Comparison of ENCODE assay signal across 23 cellular contexts in the genomic region with DNA sequence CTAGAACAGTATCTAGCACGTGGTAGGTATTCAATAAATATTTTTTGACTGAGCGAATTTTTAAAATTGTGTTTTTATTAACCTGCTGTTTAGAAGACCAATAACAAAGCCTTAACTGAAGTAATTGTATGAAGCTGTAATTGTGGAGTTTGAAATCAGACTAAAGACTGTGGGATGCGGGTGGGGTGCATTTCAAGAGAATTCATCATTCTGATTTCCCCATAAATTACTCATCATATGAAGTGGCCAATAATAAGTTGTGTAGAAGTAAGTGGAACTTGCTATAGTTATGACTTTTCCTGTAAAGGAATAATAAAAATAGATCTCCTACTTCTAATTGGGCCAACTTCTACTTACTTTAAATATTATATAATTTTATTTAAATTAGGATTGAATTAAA.
DNase-seq lines count a peak whose midpoint lies in the region; ATAC-seq, FAIRE-seq and TF ChIP-seq lines count a peak whose summit lies in the region.
"Had no signal": no experiment of that assay in that cellular context is flagged by ENCODE, and none has a peak within 500 bp of the region (broad histone marks: within the 10 kb centered on the region; RNA-seq: fewer than 3 reads in every experiment).

No MANE protein-coding gene starts in this region.

- no peaks in the 10 kb centered on the region for H4K20me1 ChIP-seq in IMR-90 (ENCODE audit: insufficient read depth, low read length)
- H4K20me1 ChIP-seq in astrocyte (ENCODE audit: insufficient read depth, low read length), result no peaks in the 10 kb centered on the region

- H2AK9ac ChIP-seq in IMR-90 (replicated peaks; ENCODE audit: low read depth, low read length, poor library complexity), result no peak overlapping the region

- no peak overlapping the region for H3K4me3 Mint-ChIP-seq in astrocyte (ENCODE audit: unreplicated experiment)
- H3K4me3 Mint-ChIP-seq: activated CD4-positive, alpha-beta T cell treated with anti-CD3 and anti-CD28 coated beads, Interleukin-2, amount 10 ng/mL, durations not matched to agents 7 days and 5 days; activated naive CD8-positive, alpha-beta T cell; dendritic cell treated with granulocyte-macrophage colony-stimulating factor and Interleukin-4, amounts not matched to agents 40 ng/mL and 50 ng/mL, for 4 days; T-helper 17 cell had no signal

- no peak for FAIRE-seq in astrocyte (lab: Jason Lieb, UNC)
- FAIRE-seq: GM12892, HTR-8/SVneo, small intestine had no signal

- no peaks in the 10 kb centered on the region for H3K79me1 ChIP-seq in IMR-90 (ENCODE audit: low read depth in 1 of 2, low read length in 2 of 2)

- DNase-seq in IMR-90, result peak; percentile 20
- DNase-seq in astrocyte (ENCODE audit: low read depth), result peak; percentile 35
- peak; percentile 80 for DNase-seq in fibroblast of peridontal ligament (ENCODE audit: extremely low read depth)
- peak; percentile 50 for DNase-seq in stromal cell of bone marrow (ENCODE audit: low read depth)
- no peak for DNase-seq in head of caudate nucleus
- DNase-seq: activated CD4-positive, alpha-beta T cell treated with anti-CD3 and anti-CD28 coated beads, Interleukin-2, amount 10 ng/mL, durations not matched to agents 7 days and 5 days; AML-193; DMS79; NCI-H1930; Peyer's patch; psoas muscle; small intestine; stimulated activated CD4-positive, alpha-beta T cell treated with anti-CD3 and anti-CD28 coated beads, Interleukin-2, amount 100 ng/mL, for 48 hours; stimulated activated naive CD4-positive, alpha-beta T cell; T-helper 17 cell had no signal

- no peak overlapping the region for H2BK20ac ChIP-seq in IMR-90 (ENCODE audit: low read depth, low read length)

- no peaks in the 10 kb centered on the region for H3K36me3 Mint-ChIP-seq in astrocyte (ENCODE audit: low read depth, unreplicated experiment)
- H3K36me3 Mint-ChIP-seq: activated naive CD8-positive, alpha-beta T cell had no signal

- H3K4me1 ChIP-seq in IMR-90 (ENCODE audit: control insufficient read depth, insufficient read depth, low read length) (no peaks in the 10 kb centered on the region), astrocyte (ENCODE audit: insufficient read depth, low read length) (no peaks in the 10 kb centered on the region)
- H3K4me1 ChIP-seq: Peyer's patch, psoas muscle had no signal

- H3K27ac ChIP-seq in IMR-90 (ENCODE audit: insufficient read depth, low read length), result no peak overlapping the region
- H3K27ac ChIP-seq in astrocyte (ENCODE audit: low read depth, low read length), result no peak overlapping the region
- H3K27ac ChIP-seq: KMS-11, Peyer's patch, psoas muscle had no signal

- no peak overlapping the region for H4K8ac ChIP-seq in IMR-90 (ENCODE audit: low read depth in 2 of 2, low read length in 2 of 2)

- no peaks in the 10 kb centered on the region; the same call in 1 of the 2 replicates for H3K9me1 ChIP-seq in IMR-90 (ENCODE audit: insufficient read depth, low read length)

- no peak overlapping the region for H3K27ac Mint-ChIP-seq in astrocyte (ENCODE audit: unreplicated experiment)
- H3K27ac Mint-ChIP-seq: activated CD4-positive, alpha-beta T cell treated with anti-CD3 and anti-CD28 coated beads, Interleukin-2, amount 10 ng/mL, durations not matched to agents 7 days and 5 days; activated naive CD8-positive, alpha-beta T cell; dendritic cell treated with granulocyte-macrophage colony-stimulating factor and Interleukin-4, amounts not matched to agents 40 ng/mL and 50 ng/mL, for 4 days; T-helper 17 cell had no signal

- H2BK15ac ChIP-seq in IMR-90 (ENCODE audit: low read depth, low read length), result no peak overlapping the region

- intact Hi-C loops in IMR-90 (cut with micrococcal nuclease), result no loop called here
- intact Hi-C loops in head of caudate nucleus (cut with DNase I), result no loop called here

- H4K91ac ChIP-seq in IMR-90 (ENCODE audit: insufficient read depth, low read depth, low read length), result no peak overlapping the region

- in situ Hi-C loops in IMR-90 (cut with MboI; ENCODE audit: low sequenced_read_pairs), result no loop called here

- TF ChIP-seq POLR2A in IMR-90 (IDR thresholded peaks at IDR 0.05; ENCODE audit: low read depth, low read length), result no peak

- CTCF ChIA-PET in IMR-90 (lab: Yijun Ruan, JAX), result no interaction called here

- H3K4me2 ChIP-seq in IMR-90 (ENCODE audit: low read depth, low read length), result no peak overlapping the region
- H3K4me2 ChIP-seq in astrocyte (ENCODE audit: low read length), result no peak overlapping the region
- H3K4me2 ChIP-seq: KMS-11 had no signal

- no peaks in the 10 kb centered on the region for H3K79me2 ChIP-seq in astrocyte (ENCODE audit: insufficient read depth, low read length)

- H3K27me3 Mint-ChIP-seq in astrocyte (ENCODE audit: low read depth, unreplicated experiment), result no peaks in the 10 kb centered on the region
- H3K27me3 Mint-ChIP-seq: activated CD4-positive, alpha-beta T cell treated with anti-CD3 and anti-CD28 coated beads, Interleukin-2, amount 10 ng/mL, durations not matched to agents 7 days and 5 days; activated naive CD8-positive, alpha-beta T cell; dendritic cell treated with granulocyte-macrophage colony-stimulating factor and Interleukin-4, amounts not matched to agents 40 ng/mL and 50 ng/mL, for 4 days; T-helper 17 cell had no signal

- dilution Hi-C loops in IMR-90 (cut with HindIII; ENCODE audit: low sequenced_read_pairs, unreplicated experiment), result no loop called here

- H3K4me3 ChIP-seq in IMR-90 (ENCODE audit: insufficient read depth, low read depth, low read length) (no peak overlapping the region), astrocyte (ENCODE audit: insufficient read depth, low read depth, low read length) (no peak overlapping the region)
- H3K4me3 ChIP-seq: lung, Peyer's patch, psoas muscle had no signal

- H3K9ac ChIP-seq in IMR-90 (ENCODE audit: low read depth, low read length) (no peak overlapping the region), astrocyte (ENCODE audit: low read length) (no peak overlapping the region)
- H3K9ac ChIP-seq: KMS-11 had no signal

- H3K9me3 ChIP-seq in IMR-90 (ENCODE audit: control insufficient read depth, insufficient read depth, low read length) (no peaks in the 10 kb centered on the region), astrocyte (ENCODE audit: insufficient read depth, low read depth, low read length) (no peaks in the 10 kb centered on the region)
- H3K9me3 ChIP-seq: Peyer's patch, psoas muscle had no signal

- no peak overlapping the region for H2AFZ ChIP-seq in IMR-90 (replicated peaks; ENCODE audit: low read length, poor library complexity)
- H2AFZ ChIP-seq in astrocyte (ENCODE audit: low read depth, low read length), result no peak overlapping the region

- no peak overlapping the region for H3K23ac ChIP-seq in IMR-90 (ENCODE audit: low read depth, low read length)

- H3K4ac ChIP-seq in IMR-90 (ENCODE audit: low read depth, low read length), result no peak overlapping the region

- H3K27me3 ChIP-seq in IMR-90 (ENCODE audit: control insufficient read depth, insufficient read depth, low read length) (no peaks in the 10 kb centered on the region), astrocyte (ENCODE audit: insufficient read depth, low read length) (no peaks in the 10 kb centered on the region)
- H3K27me3 ChIP-seq: Peyer's patch had no signal

- no TSS peak for BruUV-seq in IMR-90 (replicated peaks; lab: Mats Ljungman, UMichigan)

- no peak overlapping the region for H2BK120ac ChIP-seq in IMR-90 (ENCODE audit: low read depth, low read length)

- H3K56ac ChIP-seq in IMR-90 (ENCODE audit: extremely low read depth, insufficient read depth, low read length), result no peak overlapping the region

- H3K18ac ChIP-seq in IMR-90 (ENCODE audit: low read depth, low read length), result no peak overlapping the region

- no peaks in the 10 kb centered on the region for H3K4me1 Mint-ChIP-seq in astrocyte (ENCODE audit: low read depth, unreplicated experiment)
- H3K4me1 Mint-ChIP-seq: activated CD4-positive, alpha-beta T cell treated with anti-CD3 and anti-CD28 coated beads, Interleukin-2, amount 10 ng/mL, durations not matched to agents 7 days and 5 days; T-helper 17 cell had no signal

- no peaks in the 10 kb centered on the region for H3K9me3 Mint-ChIP-seq in astrocyte (ENCODE audit: unreplicated experiment)
- H3K9me3 Mint-ChIP-seq: activated CD4-positive, alpha-beta T cell treated with anti-CD3 and anti-CD28 coated beads, Interleukin-2, amount 10 ng/mL, durations not matched to agents 7 days and 5 days had no signal

- H2AK5ac ChIP-seq in IMR-90 (ENCODE audit: low read depth, low read length), result no peak overlapping the region

- no CpG with 5 or more reads among the region's 3 CpGs for WGBS in IMR-90 (ENCODE audit: extremely low coverage in 2 of 2, insufficient read length in 1 of 2), 2 experiments

- TF ChIP-seq CTCF in IMR-90 (conservative IDR thresholded peaks at IDR 0.05; ENCODE audit: low read depth, low read length), result no peak
- no peak for TF ChIP-seq CTCF in astrocyte (IDR thresholded peaks at IDR 0.05; ENCODE audit: insufficient read depth, low read depth, low read length)

- no peaks in the 10 kb centered on the region for H3K36me3 ChIP-seq in IMR-90 (ENCODE audit: control insufficient read depth, insufficient read depth, low read length)
- no peaks in the 10 kb centered on the region for H3K36me3 ChIP-seq in astrocyte (ENCODE audit: insufficient read depth, low read length)
- H3K36me3 ChIP-seq: Peyer's patch had no signal

- no peak overlapping the region for H3K14ac ChIP-seq in IMR-90 (replicated peaks; ENCODE audit: low read depth, low read length)

- POLR2A ChIA-PET in IMR-90 (lab: Charles Lee; ENCODE audit: unreplicated experiment), result no interaction called here

- no peak overlapping the region for H4K5ac ChIP-seq in IMR-90 (ENCODE audit: low read depth, low read length)

- no peak overlapping the region for H2BK5ac ChIP-seq in IMR-90 (ENCODE audit: low read depth, low read length, poor library complexity, severe bottlenecking)

- TF ChIP-seq RAD21 in IMR-90 (IDR thresholded peaks at IDR 0.05; ENCODE audit: low read length), result no peak

- ATAC-seq in IMR-90 (ENCODE audit: low read depth), result no peak
- ATAC-seq in GM21526 (IDR thresholded peaks at IDR 0.05; ENCODE audit: low FRiP score, unreplicated experiment), result no peak
- ATAC-seq in HG02938 (IDR thresholded peaks at IDR 0.05; ENCODE audit: unreplicated experiment), result no peak
- ATAC-seq: psoas muscle, T-helper 17 cell had no signal

TF ChIP-seq in IMR-90, 13 proteins besides CTCF, POLR2A, EP300 and RAD21 (continues in another document):
- no peak for TF ChIP-seq RCOR1 (IDR thresholded peaks at IDR 0.05; ENCODE audit: insufficient replicate concordance, low read length)
- TF ChIP-seq MAFK (IDR thresholded peaks at IDR 0.05; ENCODE audit: low read depth, low read length), result no peak
- TF ChIP-seq CHD1 (IDR thresholded peaks at IDR 0.05; ENCODE audit: low read depth, low read length), result no peak
- TF ChIP-seq RFX5 (IDR thresholded peaks at IDR 0.05; ENCODE audit: low read depth, low read length), result no peak
- TF ChIP-seq, protein P1, sequence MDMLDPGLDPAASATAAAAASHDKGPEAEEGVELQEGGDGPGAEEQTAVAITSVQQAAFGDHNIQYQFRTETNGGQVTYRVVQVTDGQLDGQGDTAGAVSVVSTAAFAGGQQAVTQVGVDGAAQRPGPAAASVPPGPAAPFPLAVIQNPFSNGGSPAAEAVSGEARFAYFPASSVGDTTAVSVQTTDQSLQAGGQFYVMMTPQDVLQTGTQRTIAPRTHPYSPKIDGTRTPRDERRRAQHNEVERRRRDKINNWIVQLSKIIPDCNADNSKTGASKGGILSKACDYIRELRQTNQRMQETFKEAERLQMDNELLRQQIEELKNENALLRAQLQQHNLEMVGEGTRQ (IDR thresholded peaks at IDR 0.05; ENCODE audit: low read depth, low read length), result no peak

Comparison
In these comparisons a context has a peak if more than half of its experiments do, and no peak if none do; other contexts are left out.
1. DNase-seq: peak in IMR-90 (single experiment), astrocyte (single experiment), fibroblast of peridontal ligament (single experiment) and stromal cell of bone marrow (single experiment); none in head of caudate nucleus (0 of 42).